ENCODE assay signal across 8 cellular contexts in genomic region chr11:126211236-126212088, GRCh38. TPM values are rescaled to one million over a fixed set of nuclear protein-coding genes. Genes with fewer than 3 reads are reported as not detected.
DNase-seq lines count a peak whose midpoint lies in the region; ATAC-seq and TF ChIP-seq lines count a peak whose summit lies in the region.

FAM118B (plus strand) TSS chr11:126211782; CDS start chr11:126235002, 23,220 bp downstream.
RPUSD4 (minus strand) TSS chr11:126211650; CDS start chr11:126211638, 12 bp downstream.

- TF ChIP-seq RAD21 in liver (IDR thresholded peaks at IDR 0.05), result peak in 1 of 2 donors; percentile 33

- H3K9me3 Mint-ChIP-seq in CD4-positive, CD25-positive, alpha-beta regulatory T cell, result no peaks in the 10 kb centered on the region

- no peaks in the 10 kb centered on the region for H3K9me3 ChIP-seq in CD4-positive, CD25-positive, alpha-beta regulatory T cell (ENCODE audit: control insufficient read depth in 2 of 2, low read length in 2 of 2)
- no peaks in the 10 kb centered on the region for H3K9me3 ChIP-seq in liver (ENCODE audit: control insufficient read depth in 4 of 4, low read length in 3 of 4)

- under 1% methylated on average over 62 of the region's 62 CpGs for WGBS in liver

- peaks cover 31% of the 10 kb centered on the region for H3K36me3 Mint-ChIP-seq in CD4-positive, CD25-positive, alpha-beta regulatory T cell

- peaks cover 6% of the 10 kb centered on the region for H3K27me3 Mint-ChIP-seq in CD4-positive, CD25-positive, alpha-beta regulatory T cell

- H3K27ac ChIP-seq in CD4-positive, CD25-positive, alpha-beta regulatory T cell (ENCODE audit: insufficient read depth, low read length, poor library complexity, severe bottlenecking), result peak within 1 kb of the TSS; percentile 80
- H3K27ac ChIP-seq in liver (ENCODE audit: low read depth in 1 of 2, low read length in 2 of 2), result peak within 1 kb of the TSS; percentile 10 to 63

- H3K27me3 ChIP-seq in CD4-positive, CD25-positive, alpha-beta regulatory T cell (ENCODE audit: control insufficient read depth, insufficient read depth, low read length), result no peaks in the 10 kb centered on the region
- H3K27me3 ChIP-seq in liver (ENCODE audit: control insufficient read depth in 4 of 4, insufficient read depth in 4 of 4, low read length in 3 of 4), result no peaks in the 10 kb centered on the region

- peak within 1 kb of the TSS; percentile 83 to 99 (median 95) for H3K27ac Mint-ChIP-seq in CD4-positive, CD25-positive, alpha-beta regulatory T cell

- TF ChIP-seq CTCF in liver (IDR thresholded peaks at IDR 0.05; ENCODE audit: low read depth, low read length, missing input control), result no peak

- peaks cover 23% of the 10 kb centered on the region for H3K36me3 ChIP-seq in CD4-positive, CD25-positive, alpha-beta regulatory T cell (ENCODE audit: control insufficient read depth, insufficient read depth, low read length)
- peaks cover 2 to 14% (median 11%) of the 10 kb centered on the region in 4 donors for H3K36me3 ChIP-seq in liver (ENCODE audit: control insufficient read depth in 4 of 4, insufficient read depth in 3 of 4, low read depth in 1 of 4, low read length in 3 of 4)

- H3K4me3 ChIP-seq in CD4-positive, CD25-positive, alpha-beta regulatory T cell (ENCODE audit: low read depth, low read length), result peak within 1 kb of the TSS; percentile 92
- peak within 1 kb of the TSS; percentile 66 to 94 (median 85) for H3K4me3 ChIP-seq in liver (ENCODE audit: low read depth in 1 of 3, low read length in 3 of 3)

- peak within 1 kb of the TSS; percentile 98 to 100 (median 99) for H3K4me3 Mint-ChIP-seq in CD4-positive, CD25-positive, alpha-beta regulatory T cell

- peak; percentile 97 to 98 for ATAC-seq in CD4-positive, CD25-positive, alpha-beta regulatory T cell (ENCODE audit: low read depth in 2 of 2)
- ATAC-seq in GM19438 (IDR thresholded peaks at IDR 0.05; ENCODE audit: low read depth, unreplicated experiment) (peak; percentile 96), HG03571 (IDR thresholded peaks at IDR 0.05; ENCODE audit: unreplicated experiment) (peak; percentile 96)

- peaks cover 0 to 48% (median 35%) of the 10 kb centered on the region in 4 donors for H3K4me1 Mint-ChIP-seq in CD4-positive, CD25-positive, alpha-beta regulatory T cell

- peak within 1 kb of the TSS; percentile 61 to 79 for H3K9ac ChIP-seq in liver (ENCODE audit: low read depth in 1 of 2, low read length in 2 of 2)

- peaks cover 18% of the 10 kb centered on the region for H3K4me1 ChIP-seq in CD4-positive, CD25-positive, alpha-beta regulatory T cell (ENCODE audit: control insufficient read depth, insufficient read depth, low read length, poor library complexity, severe bottlenecking)
- peaks cover 3 to 31% (median 27%) of the 10 kb centered on the region in 4 donors for H3K4me1 ChIP-seq in liver (ENCODE audit: control insufficient read depth in 4 of 4, insufficient read depth in 4 of 4, low read length in 3 of 4)

- peak; percentile 97 to 98 (median 98) for DNase-seq in CD4-positive, CD25-positive, alpha-beta regulatory T cell
- DNase-seq in NCI-H774 (lab: John Stamatoyannopoulos, UW) (peak; percentile 96), dermis blood vessel endothelial cell (peak; percentile 99)
- peak; percentile 99 for DNase-seq in activated CD4-positive, alpha-beta T cell treated with anti-CD3 and anti-CD28 coated beads, Interleukin-2, amount 50 U/mL, for 4 hours
- DNase-seq in stimulated activated CD4-positive, alpha-beta T cell treated with anti-CD3 and anti-CD28 coated beads, Interleukin-4, amount 100 ng/mL, for 1 hour, result peak; percentile 98

TF ChIP-seq in liver, 16 proteins besides CTCF, POLR2A, EP300 and RAD21:
- TF ChIP-seq JUND (IDR thresholded peaks at IDR 0.05) (peak in 1 of 2 donors; percentile 18), SP1 (IDR thresholded peaks at IDR 0.05) (peak; percentile 56), EGR1 (IDR thresholded peaks at IDR 0.05; ENCODE audit: low read depth in 2 of 2) (peak in 1 of 2 donors; percentile 68), MAX (IDR thresholded peaks at IDR 0.05) (peak; percentile 88), YY1 (IDR thresholded peaks at IDR 0.05) (peak; percentile 99), TAF1 (conservative IDR thresholded peaks at IDR 0.05) (peak; percentile 89), FOXA1 (IDR thresholded peaks at IDR 0.05) (no peak), REST (IDR thresholded peaks at IDR 0.05) (peak; percentile 13), FOXA2 (IDR thresholded peaks at IDR 0.05) (no peak), GABPA (IDR thresholded peaks at IDR 0.05 in 1 of 2, conservative IDR thresholded peaks at IDR 0.05 in 1 of 2) (peak in 1 of 2 donors; percentile 74)
TF ChIP-seq in liver: peak in this region for 8.

RNA-seq across cellular contexts. Expression of gene FAM118B, which starts in this region (rescaled TPM):
- total RNA-seq in CD4-positive, CD25-positive, alpha-beta regulatory T cell, result 4.4 TPM
- 10 to 100 TPM; 11.0 to 17.0 (median 16.8) TPM for polyA plus RNA-seq in CD4-positive, CD25-positive, alpha-beta regulatory T cell
- total RNA-seq in dermis blood vessel endothelial cell, result 31.8 and 46.5 TPM in 2 replicates
- 10 to 100 TPM in 1 of 2 donors, 1 to 10 TPM in 1; 6.5 to 12.0 TPM for total RNA-seq in liver
- 1 to 10 TPM; 3.7 to 6.6 TPM for polyA plus RNA-seq in liver

RNA-seq across cellular contexts. Expression of gene RPUSD4, which starts in this region (rescaled TPM):
- total RNA-seq in CD4-positive, CD25-positive, alpha-beta regulatory T cell, result 34.8 TPM
- polyA plus RNA-seq in CD4-positive, CD25-positive, alpha-beta regulatory T cell, result 10 to 100 TPM; 20.0 to 28.1 (median 24.7) TPM
- total RNA-seq in dermis blood vessel endothelial cell (39.7 and 41.0 TPM in 2 replicates), liver (10 to 100 TPM; 20.5 to 23.7 TPM)
- 10 to 100 TPM in 1 of 2 donors, 1 to 10 TPM in 1; 9.4 to 13.8 TPM for polyA plus RNA-seq in liver

Comparison
In these comparisons a context has a peak if more than half of its experiments do, and no peak if none do; other contexts are left out.
1. Peak in every context shown above with its lines: DNase-seq, ATAC-seq, H3K4me3 ChIP-seq and H3K27ac ChIP-seq.